In genomic region chr15:90666135-90666909, GRCh38 we compare ENCODE assay signal across 7 cellular contexts. TPM values are rescaled to one million over a fixed set of nuclear protein-coding genes. Genes with fewer than 3 reads are reported as not detected.
DNase-seq lines count a peak whose midpoint lies in the region; ATAC-seq and TF ChIP-seq lines count a peak whose summit lies in the region.

No MANE protein-coding gene starts in this region.

- no peaks in the 10 kb centered on the region for H3K4me1 ChIP-seq in GM23338 (ENCODE audit: insufficient read depth)

- POLR2A ChIA-PET in T-cell (lab: Charles Lee): no interaction called here

- ATAC-seq in GM23338 (no peak), T-cell (replicated peaks in 1 of 4) (no peak)
- no peak for ATAC-seq in stimulated activated effector memory CD8-positive, alpha-beta T cell treated with anti-CD3 and anti-CD28 coated beads, Interleukin-12 subunit alpha, Interleukin-12 subunit beta, amount 100 ng/mL, for 72 hours

- H3K27ac ChIP-seq in GM23338 (ENCODE audit: low read depth): no peak overlapping the region

- no peaks in the 10 kb centered on the region for H4K20me1 ChIP-seq in GM23338 (replicated peaks; ENCODE audit: insufficient read depth)

- H3K27me3 Mint-ChIP-seq in GM23338 (ENCODE audit: insufficient read depth, low read depth, poor library complexity) (peaks cover 23% of the 10 kb centered on the region), T-cell (peaks cover 0 to 13% of the 10 kb centered on the region in 2 donors)

- peak overlapping the region; percentile 80 for H3K4me3 ChIP-seq in GM23338
- H3K4me3 ChIP-seq in fibroblast of mammary gland (ENCODE audit: control insufficient read depth, low read depth, low read length): peak overlapping the region; percentile 58

- H3K36me3 ChIP-seq in GM23338 (ENCODE audit: insufficient read depth): no peaks in the 10 kb centered on the region

- peak overlapping the region; percentile 92 for H3K4me2 ChIP-seq in GM23338

- no peaks in the 10 kb centered on the region for H3K27me3 ChIP-seq in GM23338 (ENCODE audit: insufficient read depth)

- no peaks in the 10 kb centered on the region for H3K9me2 ChIP-seq in GM23338 (ENCODE audit: insufficient read depth)

- no peak for TF ChIP-seq CTCF in GM23338 (conservative IDR thresholded peaks at IDR 0.05; ENCODE audit: low read depth in 2 of 2)
- no peak for TF ChIP-seq CTCF in fibroblast of mammary gland (conservative IDR thresholded peaks at IDR 0.05; ENCODE audit: control insufficient read depth, insufficient read depth, low read depth, low read length)

- CTCF ChIA-PET in T-cell (lab: Charles Lee): no interaction called here

- 0 out of 2 replicates have a peak, but pooled peaks cover 7% of the 10 kb centered on the region for H3F3A ChIP-seq in GM23338 (replicated peaks; ENCODE audit: low read depth)

- peak overlapping the region; percentile 71; the same call in 2 of the 3 replicates for H3K4me3 Mint-ChIP-seq in GM23338
- H3K4me3 Mint-ChIP-seq in T-cell: peak overlapping the region; percentile 72 to 87 (median 74)
- peak overlapping the region; percentile 81 for H3K4me3 Mint-ChIP-seq in stimulated activated effector memory CD8-positive, alpha-beta T cell treated with anti-CD3 and anti-CD28 coated beads, Interleukin-12 subunit alpha, Interleukin-12 subunit beta, amount 100 ng/mL, for 72 hours

- H3K9me3 Mint-ChIP-seq in GM23338: no peaks in the 10 kb centered on the region; the same call in 2 of the 3 replicates
- no peaks in the 10 kb centered on the region for H3K9me3 Mint-ChIP-seq in T-cell
- H3K9me3 Mint-ChIP-seq in stimulated activated effector memory CD8-positive, alpha-beta T cell treated with anti-CD3 and anti-CD28 coated beads, Interleukin-12 subunit alpha, Interleukin-12 subunit beta, amount 100 ng/mL, for 72 hours: no peaks in the 10 kb centered on the region

- peak overlapping the region; percentile 98; the same call in 1 of the 2 replicates for H2AFZ ChIP-seq in GM23338

- no peak overlapping the region for H3K27ac Mint-ChIP-seq in GM23338
- H3K27ac Mint-ChIP-seq in T-cell: peak overlapping the region in 1 of 2 donors; percentile 57
- peak overlapping the region; percentile 92 for H3K27ac Mint-ChIP-seq in stimulated activated effector memory CD8-positive, alpha-beta T cell treated with anti-CD3 and anti-CD28 coated beads, Interleukin-12 subunit alpha, Interleukin-12 subunit beta, amount 100 ng/mL, for 72 hours

- no peak for DNase-seq in GM23338 (ENCODE audit: low spot score)
- no peak for DNase-seq in T-cell
- DNase-seq in fibroblast of mammary gland (ENCODE audit: low read depth): no peak
- DNase-seq in stimulated activated effector memory CD8-positive, alpha-beta T cell treated with anti-CD3 and anti-CD28 coated beads, Interleukin-12 subunit alpha, Interleukin-12 subunit beta, amount 100 ng/mL, for 72 hours (ENCODE audit: low spot score in 2 of 2): no peak
- no peak for DNase-seq in SHP77 (lab: John Stamatoyannopoulos, UW)
- DNase-seq in stimulated activated CD4-positive, alpha-beta T cell treated with anti-CD3 and anti-CD28 coated beads, Interleukin-15, amount 100 ng/mL, for 24 hours: no peak
- no peak for DNase-seq in EL

- H3K4me1 Mint-ChIP-seq in GM23338 (peaks cover 3% of the 10 kb centered on the region; the same call in 1 of the 3 replicates), T-cell (peaks cover 34 to 42% (median 42%) of the 10 kb centered on the region in 3 donors)
- peaks cover 32% of the 10 kb centered on the region for H3K4me1 Mint-ChIP-seq in stimulated activated effector memory CD8-positive, alpha-beta T cell treated with anti-CD3 and anti-CD28 coated beads, Interleukin-12 subunit alpha, Interleukin-12 subunit beta, amount 100 ng/mL, for 72 hours

- no peaks in the 10 kb centered on the region for H3K36me3 Mint-ChIP-seq in GM23338 (ENCODE audit: low read depth)
- H3K36me3 Mint-ChIP-seq in T-cell: no peaks in the 10 kb centered on the region
- no peaks in the 10 kb centered on the region for H3K36me3 Mint-ChIP-seq in stimulated activated effector memory CD8-positive, alpha-beta T cell treated with anti-CD3 and anti-CD28 coated beads, Interleukin-12 subunit alpha, Interleukin-12 subunit beta, amount 100 ng/mL, for 72 hours

- H3K79me2 ChIP-seq in GM23338 (replicated peaks; ENCODE audit: insufficient read depth): no peaks in the 10 kb centered on the region

TF ChIP-seq in GM23338, 12 proteins besides CTCF, POLR2A, EP300 and RAD21 (continues in another document):
- no peak for TF ChIP-seq ZNF331 (CRISPR knock-in tag; IDR thresholded peaks at IDR 0.05; ENCODE audit: low read depth)
- no peak for TF ChIP-seq NANOG (IDR thresholded peaks at IDR 0.05; ENCODE audit: borderline replicate concordance)
- TF ChIP-seq CREB1 (CRISPR knock-in tag; IDR thresholded peaks at IDR 0.05; ENCODE audit: low read depth): no peak
- TF ChIP-seq POLR2AphosphoS5 (IDR thresholded peaks at IDR 0.05; ENCODE audit: low read depth): no peak
- TF ChIP-seq ETS1 (IDR thresholded peaks at IDR 0.05): no peak
- no peak for TF ChIP-seq ZNF462 (CRISPR knock-in tag; IDR thresholded peaks at IDR 0.05)
- TF ChIP-seq EZH2 (IDR thresholded peaks at IDR 0.05; ENCODE audit: low read depth, unreplicated experiment): no peak
- no peak for TF ChIP-seq ZNF114 (CRISPR knock-in tag; IDR thresholded peaks at IDR 0.05)
- no peak for TF ChIP-seq JUNB (IDR thresholded peaks at IDR 0.05; ENCODE audit: unreplicated experiment)
- TF ChIP-seq EZH2phosphoT487 (IDR thresholded peaks at IDR 0.05; ENCODE audit: unreplicated experiment): no peak

RNA-seq across cellular contexts. Expression of gene BLM, which starts 50.8 kb away (rescaled TPM):
- 43.1 and 46.0 TPM in 2 replicates for total RNA-seq in GM23338 (2014; rRNA removed; shearing (Covaris generic))
- 43.3 and 43.9 TPM in 2 replicates for polyA plus RNA-seq in GM23338 (2016; fragmentation: Nextera tagmentation; extraction: Ambion mirVana)
- 1 to 10 TPM; 4.9 to 9.4 (median 6.2) TPM for total RNA-seq in T-cell
